9 cellular contexts compared by ENCODE assay signal in genomic region chr14:64725879-64726584, GRCh38. TPM values are rescaled to one million over a fixed set of nuclear protein-coding genes. Genes with fewer than 3 reads are reported as not detected.
DNase-seq lines count a peak whose midpoint lies in the region; ATAC-seq and TF ChIP-seq lines count a peak whose summit lies in the region.
"Had no signal": no experiment of that assay in that cellular context is flagged by ENCODE, and none has a peak within 500 bp of the region (broad histone marks: within the 10 kb centered on the region; RNA-seq: fewer than 3 reads in every experiment).

No MANE protein-coding gene starts in this region.

- no TSS peak for BruUV-seq in A673 (replicated peaks; lab: Mats Ljungman, UMichigan)
- TSS peak; percentile 53 for BruUV-seq in mammary epithelial cell (replicated peaks; lab: Mats Ljungman, UMichigan)

- WGBS in mammary epithelial cell (ENCODE audit: low coverage, missing lambda C conversion rate), result 76% methylated on average over 6 of the region's 6 CpGs

- POLR2A ChIA-PET in A673 (lab: Charles Lee; ENCODE audit: low non-redundant PET), result no interaction called here

- H3K9me3 ChIP-seq in A673 (ENCODE audit: low read depth, low read length, poor library complexity, severe bottlenecking) (no peaks in the 10 kb centered on the region), HUES48 (ENCODE audit: control insufficient read depth, insufficient read depth, low read length) (no peaks in the 10 kb centered on the region), mammary epithelial cell (replicated peaks; ENCODE audit: insufficient read depth, low read length) (no peaks in the 10 kb centered on the region), mucosa of rectum (ENCODE audit: control insufficient read depth in 2 of 2, low read length in 2 of 2) (no peaks in the 10 kb centered on the region)

- H3K79me2 ChIP-seq in mammary epithelial cell (ENCODE audit: insufficient read depth, low read length), result peaks cover 98% of the 10 kb centered on the region

- no peaks in the 10 kb centered on the region for H4K20me1 ChIP-seq in mammary epithelial cell (ENCODE audit: insufficient read depth, low read length)

- peaks cover 13% of the 10 kb centered on the region for H3K36me3 ChIP-seq in A673 (ENCODE audit: insufficient read depth, low read length, poor library complexity, severe bottlenecking)
- peaks cover 31% of the 10 kb centered on the region for H3K36me3 ChIP-seq in HUES48 (ENCODE audit: control insufficient read depth, insufficient read depth, low read length)
- peaks cover 28% of the 10 kb centered on the region for H3K36me3 ChIP-seq in mammary epithelial cell (ENCODE audit: insufficient read depth, low read length)
- peaks cover 33% of the 10 kb centered on the region in 2 donors for H3K36me3 ChIP-seq in mucosa of rectum (ENCODE audit: control insufficient read depth in 2 of 2, insufficient read depth in 2 of 2, low read length in 2 of 2)

- no peak for ATAC-seq in HG02938 (IDR thresholded peaks at IDR 0.05; ENCODE audit: unreplicated experiment)
- no peak for ATAC-seq in GM21786 (IDR thresholded peaks at IDR 0.05; ENCODE audit: unreplicated experiment)

- H3K9ac ChIP-seq in HUES48 (ENCODE audit: low read depth, low read length) (no peak overlapping the region), mammary epithelial cell (ENCODE audit: insufficient read depth, low read length) (peak overlapping the region; percentile 38), mucosa of rectum (ENCODE audit: low read depth in 1 of 2, low read length in 2 of 2) (peak overlapping the region; percentile 3 to 11)

- intact Hi-C loops in A673 (cut with micrococcal nuclease; ENCODE audit: unreplicated experiment) (no loop called here), mammary epithelial cell (cut with micrococcal nuclease) (loop anchor here (1.0 to 2.0 kb wide), 4 partner anchors 19 to 45 kb away; no protein-coding TSS in a partner anchor)

- CTCF ChIA-PET in A673 (lab: Charles Lee), result no interaction called here
- CTCF ChIA-PET in mammary epithelial cell (lab: Charles Lee; ENCODE audit: low non-redundant PET), result no interaction called here

- H3K4me2 ChIP-seq in mammary epithelial cell (ENCODE audit: insufficient read depth, low read depth, low read length), result peak overlapping the region; percentile 39

- no peak for DNase-seq in A673 (ENCODE audit: low spot score)
- no peak for DNase-seq in mammary epithelial cell
- DNase-seq in midbrain (lab: John Stamatoyannopoulos, UW), result no peak
- no peak for DNase-seq in activated naive CD4-positive, alpha-beta T cell treated with anti-CD3 and anti-CD28 coated beads, Interleukin-2, amount 50 U/mL, for 16 hours

- H3K4me1 ChIP-seq in A673 (ENCODE audit: insufficient read depth, low read length, poor library complexity, severe bottlenecking) (peaks cover 34% of the 10 kb centered on the region), HUES48 (ENCODE audit: control insufficient read depth, insufficient read depth, low read length) (peaks cover 46% of the 10 kb centered on the region), mammary epithelial cell (ENCODE audit: insufficient read depth, low read length) (peaks cover 66% of the 10 kb centered on the region), mucosa of rectum (ENCODE audit: control insufficient read depth in 2 of 2, insufficient read depth in 2 of 2, low read length in 2 of 2) (peaks cover 55 to 59% of the 10 kb centered on the region in 2 donors)

- TF ChIP-seq CTCF in A673 (conservative IDR thresholded peaks at IDR 0.05; ENCODE audit: low read depth, low read length) (0 out of 2 replicates have a peak, but pooled peaks have one; percentile 19), mammary epithelial cell (conservative IDR thresholded peaks at IDR 0.05 in 1 of 2, IDR thresholded peaks at IDR 0.05 in 1 of 2; ENCODE audit: extremely low read depth in 1 of 2, insufficient read depth in 1 of 2, low read depth in 1 of 2, low read length in 2 of 2) (peak in 1 of 2 donors; percentile 16)

- H3K4me3 ChIP-seq in A673 (ENCODE audit: low read depth, low read length, poor library complexity, severe bottlenecking), result no peak overlapping the region
- no peak overlapping the region for H3K4me3 ChIP-seq in HUES48 (ENCODE audit: low read depth, low read length)
- H3K4me3 ChIP-seq in mammary epithelial cell (replicated peaks in 1 of 3; ENCODE audit: insufficient read depth in 1 of 3, low read depth in 2 of 3, low read length in 3 of 3), result no peak overlapping the region
- peak overlapping the region; percentile 37 to 45 for H3K4me3 ChIP-seq in mucosa of rectum (ENCODE audit: low read length in 2 of 2)

- H2AFZ ChIP-seq in mammary epithelial cell (ENCODE audit: low read depth, low read length), result no peak overlapping the region

- H3K27me3 ChIP-seq in A673 (replicated peaks; ENCODE audit: insufficient read depth, low read depth, low read length, poor library complexity) (no peaks in the 10 kb centered on the region), HUES48 (ENCODE audit: control insufficient read depth, insufficient read depth, low read length) (no peaks in the 10 kb centered on the region), mammary epithelial cell (ENCODE audit: insufficient read depth, low read length) (no peaks in the 10 kb centered on the region), mucosa of rectum (ENCODE audit: control insufficient read depth in 2 of 2, insufficient read depth in 2 of 2, low read length in 2 of 2) (no peaks in the 10 kb centered on the region)

- in situ Hi-C loops in mammary epithelial cell (cut with MboI; ENCODE audit: low sequenced_read_pairs in 2 of 2), result no loop called here

- H3K27ac ChIP-seq in A673 (ENCODE audit: low read depth, low read length, poor library complexity, severe bottlenecking) (no peak overlapping the region), HUES48 (ENCODE audit: low read depth, low read length) (peak overlapping the region; percentile 61), mammary epithelial cell (ENCODE audit: insufficient read depth, low read depth, low read length) (peak overlapping the region; percentile 89), mucosa of rectum (ENCODE audit: low read depth in 2 of 2, low read length in 2 of 2) (peak overlapping the region; percentile 86 to 88)
- H3K27ac ChIP-seq: C4-2B had no signal

- dilution Hi-C loops in mammary epithelial cell (cut with HindIII; ENCODE audit: low sequenced_read_pairs), result no loop called here

RNA-seq across cellular contexts. Expression of gene PLEKHG3, which starts 21.8 kb away (rescaled TPM):
- total RNA-seq in A673 (2021), result 29.6 and 39.4 TPM in 2 replicates
- 100 to 1,000 TPM in 1 of 2 donors, 10 to 100 TPM in 1; 47.8 to 137 TPM for total RNA-seq in mammary epithelial cell
- 68.7 TPM for polyA plus RNA-seq in mammary epithelial cell
- polyA minus RNA-seq in mammary epithelial cell, result 80.7 TPM

Comparison
In these comparisons a context has a peak if more than half of its experiments do, and no peak if none do; other contexts are left out.
1. H3K4me3 ChIP-seq: peak in mucosa of rectum (2 of 2); none in A673 (single experiment), HUES48 (single experiment) and mammary epithelial cell (0 of 3).